Comparison of ENCODE assay signal across 8 cellular contexts in genomic region chr6:139370707-139371345, GRCh38. TPM values are rescaled to one million over a fixed set of nuclear protein-coding genes. Genes with fewer than 3 reads are reported as not detected.
DNase-seq lines count a peak whose midpoint lies in the region; ATAC-seq and TF ChIP-seq lines count a peak whose summit lies in the region.

No MANE protein-coding gene starts in this region.

- intact Hi-C loops in Caco-2 (cut with micrococcal nuclease; ENCODE audit: unreplicated experiment), result loop anchor here (5.0 kb wide), 2 partner anchors 511 to 736 kb away; no protein-coding TSS in a partner anchor
- intact Hi-C loops in PC-3 (cut with micrococcal nuclease), result loop anchor here (5.0 to 10.0 kb wide), 4 partner anchors 194 to 1474 kb away; no protein-coding TSS in a partner anchor
- intact Hi-C loops in esophagus muscularis mucosa (cut with DNase I), result loop anchor here (5.0 to 10.0 kb wide), 3 partner anchors 396 to 611 kb away; no protein-coding TSS in a partner anchor

- H4K20me1 ChIP-seq in PC-3 (ENCODE audit: low read length), result peaks cover 18% of the 10 kb centered on the region

- H3K4me3 ChIP-seq in Caco-2 (ENCODE audit: low read depth, low read length), result no peak overlapping the region
- H3K4me3 ChIP-seq in PC-3 (ENCODE audit: low read length), result peak overlapping the region; percentile 91; the same call in 1 of the 2 replicates
- H3K4me3 ChIP-seq in esophagus muscularis mucosa, result peak overlapping the region; percentile 80 to 91 (median 85)

- TF ChIP-seq EP300 in esophagus muscularis mucosa (IDR thresholded peaks at IDR 0.05), result no peak

- H3K36me3 Mint-ChIP-seq in Caco-2 (ENCODE audit: insufficient read depth, unreplicated experiment), result peaks cover 59% of the 10 kb centered on the region
- peaks cover 7% of the 10 kb centered on the region for H3K36me3 Mint-ChIP-seq in progenitor cell of endocrine pancreas (ENCODE audit: insufficient read depth)

- H3K27ac ChIP-seq in PC-3 (ENCODE audit: low read length) (no peak overlapping the region), esophagus muscularis mucosa (replicated peaks in 1 of 4) (peak overlapping the region; percentile 90 to 96 (median 95))

- CTCF ChIA-PET in Caco-2 (lab: Charles Lee) (interaction anchor here (0.7 to 1.8 kb wide), 3 partner anchors 58 to 1070 kb away, joined by 4 to 8 read pairs (median 4); no protein-coding TSS in a partner anchor), PC-3 (lab: Charles Lee) (interaction anchor here (0.7 to 1.7 kb wide), 2 partner anchors 140 to 151 kb away, joined by 5 to 7 read pairs; no protein-coding TSS in a partner anchor)

- peaks cover 36% of the 10 kb centered on the region for H3K79me2 ChIP-seq in PC-3 (ENCODE audit: low read length)

- H3K9me3 Mint-ChIP-seq in Caco-2 (ENCODE audit: unreplicated experiment), result no peaks in the 10 kb centered on the region
- H3K9me3 Mint-ChIP-seq in progenitor cell of endocrine pancreas (ENCODE audit: low read depth), result no peaks in the 10 kb centered on the region

- TF ChIP-seq CTCF in Caco-2 (IDR thresholded peaks at IDR 0.05; ENCODE audit: insufficient read depth in 1 of 2, low read depth in 1 of 2, low read length in 1 of 2, severe bottlenecking in 1 of 2, unreplicated experiment in 1 of 2) (no peak), PC-3 (conservative IDR thresholded peaks at IDR 0.05; ENCODE audit: low read depth, low read length) (no peak), esophagus muscularis mucosa (IDR thresholded peaks at IDR 0.05) (no peak), progenitor cell of endocrine pancreas (IDR thresholded peaks at IDR 0.05; ENCODE audit: unreplicated experiment) (no peak)

- peaks cover 22% of the 10 kb centered on the region for H3K4me1 Mint-ChIP-seq in Caco-2 (ENCODE audit: low read depth, unreplicated experiment)
- peaks cover 45% of the 10 kb centered on the region for H3K4me1 Mint-ChIP-seq in progenitor cell of endocrine pancreas (ENCODE audit: low read depth)

- peak overlapping the region; percentile 99 for H3K4me3 Mint-ChIP-seq in Caco-2 (ENCODE audit: unreplicated experiment)
- peak overlapping the region; percentile 98 for H3K4me3 Mint-ChIP-seq in progenitor cell of endocrine pancreas (ENCODE audit: low read depth)

- H3K36me3 ChIP-seq in Caco-2 (ENCODE audit: control insufficient read depth, insufficient read depth, low read length) (peaks cover 3% of the 10 kb centered on the region; the same call in 1 of the 2 replicates), PC-3 (ENCODE audit: low read depth, low read length) (peaks cover 7% of the 10 kb centered on the region; the same call in 1 of the 2 replicates), esophagus muscularis mucosa (peaks cover 9 to 26% (median 14%) of the 10 kb centered on the region in 4 donors)

- DNase-seq in Caco-2 (no peak), PC-3 (no peak), esophagus muscularis mucosa (ENCODE audit: extremely low spot score) (no peak), progenitor cell of endocrine pancreas (ENCODE audit: low spot score, unreplicated experiment) (no peak), globus pallidus (ENCODE audit: low spot score) (no peak)

- no peak overlapping the region for H3K9ac ChIP-seq in PC-3 (ENCODE audit: low read length)

- POLR2A ChIA-PET in Caco-2 (lab: Charles Lee) (interaction anchor here (1.5 kb wide), 1 partner anchor 10 kb away, joined by 7 read pairs; no protein-coding TSS in a partner anchor), PC-3 (lab: Charles Lee; ENCODE audit: unreplicated experiment) (no interaction called here)

- H3F3A ChIP-seq in PC-3 (ENCODE audit: low read length, unreplicated experiment), result no peaks in the 10 kb centered on the region

- ATAC-seq in PC-3 (no peak), GM18520 (IDR thresholded peaks at IDR 0.05; ENCODE audit: unreplicated experiment) (no peak), HG03521 (IDR thresholded peaks at IDR 0.05; ENCODE audit: unreplicated experiment) (no peak), HG03097 (IDR thresholded peaks at IDR 0.05; ENCODE audit: low FRiP score, unreplicated experiment) (no peak)

- H3K4me1 ChIP-seq in Caco-2 (peaks cover 45% of the 10 kb centered on the region), PC-3 (ENCODE audit: insufficient read depth, low read length) (peaks cover 23% of the 10 kb centered on the region), esophagus muscularis mucosa (peaks cover 11 to 43% (median 21%) of the 10 kb centered on the region in 4 donors)

- WGBS in esophagus muscularis mucosa, result 55% methylated on average over 3 of the region's 3 CpGs

- H3K27ac Mint-ChIP-seq in Caco-2 (ENCODE audit: unreplicated experiment) (peak overlapping the region; percentile 61), progenitor cell of endocrine pancreas (no peak overlapping the region)

- H3K27me3 Mint-ChIP-seq in Caco-2 (ENCODE audit: insufficient read depth, unreplicated experiment) (no peaks in the 10 kb centered on the region), progenitor cell of endocrine pancreas (no peaks in the 10 kb centered on the region)

- no TSS peak for BruUV-seq in Caco-2 (replicated peaks; lab: Mats Ljungman, UMichigan)
- no TSS peak for BruUV-seq in PC-3 (replicated peaks; lab: Mats Ljungman, UMichigan)

- H3K9me2 ChIP-seq in PC-3 (replicated peaks; ENCODE audit: low read length), result no peaks in the 10 kb centered on the region

- no peak overlapping the region for H2AFZ ChIP-seq in PC-3 (ENCODE audit: low read length)

- H3K4me2 ChIP-seq in PC-3 (ENCODE audit: low read length), result peak overlapping the region; percentile 95

- no peak for TF ChIP-seq POLR2A in esophagus muscularis mucosa (IDR thresholded peaks at IDR 0.05; ENCODE audit: low read depth)

- H3K27me3 ChIP-seq in Caco-2 (replicated peaks; ENCODE audit: control insufficient read depth, insufficient read depth, low read length), result no peaks in the 10 kb centered on the region
- H3K27me3 ChIP-seq in PC-3 (ENCODE audit: low read length), result no peaks in the 10 kb centered on the region
- no peaks in the 10 kb centered on the region for H3K27me3 ChIP-seq in esophagus muscularis mucosa

- no peaks in the 10 kb centered on the region for H3K9me3 ChIP-seq in Caco-2
- no peaks in the 10 kb centered on the region for H3K9me3 ChIP-seq in PC-3 (ENCODE audit: low read length)
- H3K9me3 ChIP-seq in esophagus muscularis mucosa, result peaks cover 0 to 5% (median 0%) of the 10 kb centered on the region in 4 donors

RNA-seq across cellular contexts. Expression of gene CITED2, which starts 3.6 kb away (rescaled TPM):
- 78.0 and 78.6 TPM in 2 replicates for total RNA-seq in Caco-2 (2022)
- total RNA-seq in PC-3 (2014; rRNA removed), result 51.4 and 54.2 TPM in 2 replicates
- total RNA-seq in esophagus muscularis mucosa, result 100 to 1,000 TPM; 144 to 844 (median 324) TPM
- 42.6 and 47.5 TPM in 2 replicates for total RNA-seq in progenitor cell of endocrine pancreas
